8 cellular contexts compared by ENCODE assay signal in genomic region chr12:6553051-6553868, GRCh38. TPM values are rescaled to one million over a fixed set of nuclear protein-coding genes. Genes with fewer than 3 reads are reported as not detected.
DNase-seq lines count a peak whose midpoint lies in the region; ATAC-seq lines count a peak whose summit lies in the region.

No MANE protein-coding gene starts in this region.

- no peaks in the 10 kb centered on the region for H3K27me3 ChIP-seq in BLaER1

- DNase-seq in NCI-H2029 (lab: John Stamatoyannopoulos, UW) (peak; percentile 56), NCI-H1092 (lab: John Stamatoyannopoulos, UW) (no peak), NCI-H345 (lab: John Stamatoyannopoulos, UW) (no peak)
- no peak for DNase-seq in natural killer cell treated with Interleukin-12 subunit alpha and Interleukin-12 subunit beta and Interleukin-15 and Interleukin-18, amount 100 ng/mL, for 72 hours (ENCODE audit: low spot score)
- no peak for DNase-seq in stimulated activated naive CD4-positive, alpha-beta T cell treated with Interleukin-2 at 50 U/mL for 16 hours (lab: John Stamatoyannopoulos, UW)

- H3K27ac ChIP-seq in BLaER1: no peak overlapping the region

- peak overlapping the region; percentile 96 for H3K4me2 ChIP-seq in BLaER1

- peak overlapping the region; percentile 56 for H3K9ac ChIP-seq in BLaER1

- H3K9me3 Mint-ChIP-seq in dendritic cell treated with granulocyte-macrophage colony-stimulating factor and Interleukin-4, amounts not matched to agents 40 ng/mL and 50 ng/mL, for 4 days: no peaks in the 10 kb centered on the region
- no peaks in the 10 kb centered on the region for H3K9me3 Mint-ChIP-seq in natural killer cell treated with Interleukin-12 subunit alpha and Interleukin-12 subunit beta and Interleukin-15 and Interleukin-18, amount 100 ng/mL, for 72 hours

- intact Hi-C loops in dendritic cell treated with granulocyte-macrophage colony-stimulating factor and Interleukin-4, amounts not matched to agents 40 ng/mL and 50 ng/mL, for 4 days (cut with micrococcal nuclease): no loop called here

- peaks cover 87% of the 10 kb centered on the region for H3K4me1 ChIP-seq in BLaER1

- peaks cover 94% of the 10 kb centered on the region for H4K20me1 ChIP-seq in BLaER1

- peak overlapping the region; percentile 98 for H3K4me3 ChIP-seq in BLaER1

- no peak for ATAC-seq in natural killer cell treated with Interleukin-12 subunit alpha and Interleukin-12 subunit beta and Interleukin-15 and Interleukin-18, amount 100 ng/mL, for 72 hours
- no peak for ATAC-seq in HG03039 (IDR thresholded peaks at IDR 0.05; ENCODE audit: unreplicated experiment)

- peak overlapping the region; percentile 86 for H3K27ac Mint-ChIP-seq in dendritic cell treated with granulocyte-macrophage colony-stimulating factor and Interleukin-4, amounts not matched to agents 40 ng/mL and 50 ng/mL, for 4 days
- no peak overlapping the region for H3K27ac Mint-ChIP-seq in natural killer cell treated with Interleukin-12 subunit alpha and Interleukin-12 subunit beta and Interleukin-15 and Interleukin-18, amount 100 ng/mL, for 72 hours

- H3K4me1 Mint-ChIP-seq in dendritic cell treated with granulocyte-macrophage colony-stimulating factor and Interleukin-4, amounts not matched to agents 40 ng/mL and 50 ng/mL, for 4 days (ENCODE audit: low read depth): peaks cover 79% of the 10 kb centered on the region
- H3K4me1 Mint-ChIP-seq in natural killer cell treated with Interleukin-12 subunit alpha and Interleukin-12 subunit beta and Interleukin-15 and Interleukin-18, amount 100 ng/mL, for 72 hours (ENCODE audit: low read depth in 2 of 2): peaks cover 38 to 42% of the 10 kb centered on the region in 2 donors

- H3K27me3 Mint-ChIP-seq in dendritic cell treated with granulocyte-macrophage colony-stimulating factor and Interleukin-4, amounts not matched to agents 40 ng/mL and 50 ng/mL, for 4 days: no peaks in the 10 kb centered on the region
- H3K27me3 Mint-ChIP-seq in natural killer cell treated with Interleukin-12 subunit alpha and Interleukin-12 subunit beta and Interleukin-15 and Interleukin-18, amount 100 ng/mL, for 72 hours: no peaks in the 10 kb centered on the region

- H3K9me3 ChIP-seq in BLaER1: no peaks in the 10 kb centered on the region

- H3K4me3 Mint-ChIP-seq in dendritic cell treated with granulocyte-macrophage colony-stimulating factor and Interleukin-4, amounts not matched to agents 40 ng/mL and 50 ng/mL, for 4 days: peak overlapping the region; percentile 61
- peak overlapping the region; percentile 16 for H3K4me3 Mint-ChIP-seq in natural killer cell treated with Interleukin-12 subunit alpha and Interleukin-12 subunit beta and Interleukin-15 and Interleukin-18, amount 100 ng/mL, for 72 hours

- H3K36me3 Mint-ChIP-seq in dendritic cell treated with granulocyte-macrophage colony-stimulating factor and Interleukin-4, amounts not matched to agents 40 ng/mL and 50 ng/mL, for 4 days (ENCODE audit: low read depth): peaks cover 74% of the 10 kb centered on the region
- H3K36me3 Mint-ChIP-seq in natural killer cell treated with Interleukin-12 subunit alpha and Interleukin-12 subunit beta and Interleukin-15 and Interleukin-18, amount 100 ng/mL, for 72 hours: peaks cover 6% of the 10 kb centered on the region

- peaks cover 56% of the 10 kb centered on the region for H3K36me3 ChIP-seq in BLaER1

RNA-seq across cellular contexts. Expression of gene IFFO1, which starts 2.6 kb away (rescaled TPM):
- total RNA-seq in natural killer cell treated with Interleukin-12 subunit alpha and Interleukin-12 subunit beta and Interleukin-15 and Interleukin-18, amount 100 ng/mL, for 72 hours: 10 to 100 TPM; 28.0 to 30.5 TPM

RNA-seq across cellular contexts. Expression of gene NOP2, which starts 14.8 kb away (rescaled TPM):
- total RNA-seq in natural killer cell treated with Interleukin-12 subunit alpha and Interleukin-12 subunit beta and Interleukin-15 and Interleukin-18, amount 100 ng/mL, for 72 hours: 100 to 1,000 TPM; 103 to 201 TPM

RNA-seq across cellular contexts. Expression of gene GAPDH, which starts 18.9 kb away (rescaled TPM):
- total RNA-seq in natural killer cell treated with Interleukin-12 subunit alpha and Interleukin-12 subunit beta and Interleukin-15 and Interleukin-18, amount 100 ng/mL, for 72 hours: 1,000 to 10,000 TPM; 4,687 to 5,410 TPM

RNA-seq across cellular contexts. Expression of gene CHD4, which starts 53.9 kb away (rescaled TPM):
- 100 to 1,000 TPM; 239 to 352 TPM for total RNA-seq in natural killer cell treated with Interleukin-12 subunit alpha and Interleukin-12 subunit beta and Interleukin-15 and Interleukin-18, amount 100 ng/mL, for 72 hours

RNA-seq across cellular contexts. Expression of gene NCAPD2, which starts 59.4 kb away (rescaled TPM):
- 100 to 1,000 TPM in 1 of 2 donors, 10 to 100 TPM in 1; 73.4 to 131 TPM for total RNA-seq in natural killer cell treated with Interleukin-12 subunit alpha and Interleukin-12 subunit beta and Interleukin-15 and Interleukin-18, amount 100 ng/mL, for 72 hours
